15 cellular contexts compared by ENCODE assay signal in the genomic region with DNA sequence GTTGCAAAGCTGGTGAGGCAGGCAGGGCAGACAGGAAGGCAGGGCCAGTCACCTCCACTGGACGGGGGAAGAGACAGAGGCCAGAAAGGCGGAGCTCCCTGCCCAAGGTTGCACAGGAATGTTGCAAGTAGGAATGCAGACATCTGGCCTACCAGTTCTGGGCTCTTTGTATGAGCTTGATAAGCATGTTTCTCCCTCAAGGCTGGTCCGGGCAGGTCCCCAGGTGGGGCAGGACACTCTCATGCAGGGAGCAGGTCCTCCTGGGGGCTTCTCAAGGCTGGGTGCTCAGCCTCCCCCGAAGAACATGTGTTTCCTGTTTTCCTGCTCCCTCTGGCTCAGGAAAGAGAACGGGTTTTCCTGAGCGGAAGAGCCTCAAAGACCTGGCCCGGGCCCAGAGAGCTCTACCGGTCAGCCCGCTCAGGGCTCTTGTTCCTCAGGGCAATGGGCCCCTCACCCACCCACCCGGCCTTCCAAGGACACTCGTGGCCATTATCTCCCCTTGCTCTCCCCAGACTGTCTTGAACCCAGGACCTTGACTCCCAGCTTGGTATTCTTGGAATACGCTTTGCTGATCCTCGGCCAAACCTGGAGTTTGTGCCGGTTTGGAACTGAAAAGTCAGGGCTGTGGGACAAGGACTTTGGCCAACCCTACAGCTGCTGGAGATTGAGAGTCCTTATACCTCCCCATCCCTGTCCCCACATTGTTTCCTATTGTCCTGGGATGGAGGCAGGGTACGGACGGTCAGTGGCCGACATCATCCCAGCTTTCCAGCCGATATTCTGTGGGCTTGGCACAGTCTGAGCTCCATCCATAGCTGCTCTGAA.
A peak's percentile ranks its signal among the peaks of the same experiment; 100 is the strongest.
DNase-seq lines count a peak whose midpoint lies in the region; ATAC-seq, FAIRE-seq and TF ChIP-seq lines count a peak whose summit lies in the region.
"Had no signal": no experiment of that assay in that cellular context is flagged by ENCODE, and none has a peak within 500 bp of the region (broad histone marks: within the 10 kb centered on the region; RNA-seq: fewer than 3 reads in every experiment).

No MANE protein-coding gene starts in this region.

- H3K4me3 ChIP-seq in H1 (ENCODE audit: extremely low read depth in 1 of 4, insufficient read depth in 2 of 4, low read depth in 3 of 4, low read length in 4 of 4) (no peak overlapping the region), skin epidermis (no peak overlapping the region), OCI-LY7 (ENCODE audit: low read depth, low read length, poor library complexity, severe bottlenecking) (no peak overlapping the region)
- H3K4me3 ChIP-seq: ascending aorta, SJCRH30 had no signal

- DNase-seq in KBM-7 = peak; percentile 59
- no peak for DNase-seq in H1 (ENCODE audit: low read depth in 1 of 2, low spot score in 2 of 2)
- peak; percentile 55 for DNase-seq in kidney tubule cell (ENCODE audit: low spot score)
- DNase-seq in activated naive CD4-positive, alpha-beta T cell (lab: John Stamatoyannopoulos, UW) = no peak
- no peak for DNase-seq in OCI-LY7 (ENCODE audit: low spot score)
- DNase-seq: NCI-H1436; NCI-H82; SJCRH30; stimulated activated CD8-positive, alpha-beta memory T cell treated with anti-CD3 and anti-CD28 coated beads, Interleukin-4, amount 100 ng/mL, for 48 hours had no signal

- no peak for TF ChIP-seq RAD21 in H1 (IDR thresholded peaks at IDR 0.05 in 1 of 2, conservative IDR thresholded peaks at IDR 0.05 in 1 of 2; ENCODE audit: low read depth in 2 of 2, low read length in 2 of 2)

- FAIRE-seq in H1 (lab: Jason Lieb, UNC) = no peak
- FAIRE-seq: G401.6 had no signal

- no peak overlapping the region for H3K56ac ChIP-seq in H1 (replicated peaks; ENCODE audit: insufficient read length, low read depth, low read length)

- H4K20me1 ChIP-seq in H1 (replicated peaks in 1 of 2; ENCODE audit: control insufficient read depth in 1 of 2, insufficient read depth in 2 of 2, low read length in 2 of 2) (no peaks in the 10 kb centered on the region), OCI-LY7 (ENCODE audit: insufficient read depth, low read length) (no peaks in the 10 kb centered on the region)

- no peak for TF ChIP-seq POLR2A in H1 (IDR thresholded peaks at IDR 0.05; ENCODE audit: control extremely low read depth in 1 of 2, low read depth in 2 of 2, low read length in 2 of 2)

- H2AFZ ChIP-seq in H1 (ENCODE audit: low read length) (peak overlapping the region; percentile 51; the same call in 1 of the 2 replicates), OCI-LY7 (ENCODE audit: low read length) (no peak overlapping the region)

- H3K4me2 ChIP-seq in H1 (ENCODE audit: insufficient read depth in 1 of 2, low read depth in 2 of 2, low read length in 2 of 2) (no peak overlapping the region), OCI-LY7 (ENCODE audit: low read length) (no peak overlapping the region)

- H3K4me1 ChIP-seq in H1 (replicated peaks in 1 of 4; ENCODE audit: control insufficient read depth in 3 of 4, insufficient read depth in 4 of 4, low read length in 3 of 4) = no peaks in the 10 kb centered on the region
- H3K4me1 ChIP-seq in OCI-LY7 (ENCODE audit: insufficient read depth, low read length, poor library complexity, severe bottlenecking) = no peaks in the 10 kb centered on the region

- H3K23ac ChIP-seq in H1 (ENCODE audit: insufficient read length) = no peak overlapping the region

- H2BK12ac ChIP-seq in H1 (ENCODE audit: low read depth, low read length) = no peak overlapping the region

- no peak overlapping the region for H2BK15ac ChIP-seq in H1 (ENCODE audit: low read length)

- H3K79me1 ChIP-seq in H1 (ENCODE audit: low read depth, low read length) = no peaks in the 10 kb centered on the region

- no peak overlapping the region for H3K9ac ChIP-seq in H1 (replicated peaks in 1 of 4; ENCODE audit: extremely low read depth in 1 of 4, low read depth in 3 of 4, low read length in 3 of 4)

- no peak overlapping the region for H4K5ac ChIP-seq in H1 (ENCODE audit: insufficient read length, low read depth, low read length)

- H3K79me2 ChIP-seq in H1 (ENCODE audit: control insufficient read depth in 1 of 2, insufficient read depth in 2 of 2, low read length in 2 of 2) (no peaks in the 10 kb centered on the region), OCI-LY7 (ENCODE audit: insufficient read depth, low read depth, low read length) (no peaks in the 10 kb centered on the region)

- no peak overlapping the region for H4K8ac ChIP-seq in H1 (ENCODE audit: extremely low read depth, insufficient read depth, low read length)

- no peak overlapping the region for H2BK120ac ChIP-seq in H1 (replicated peaks; ENCODE audit: low read depth, low read length)

- H3K14ac ChIP-seq in H1 (ENCODE audit: insufficient read length) = no peak overlapping the region

- ATAC-seq in GM19351 (IDR thresholded peaks at IDR 0.05; ENCODE audit: unreplicated experiment) (no peak), GM18511 (IDR thresholded peaks at IDR 0.05; ENCODE audit: unreplicated experiment) (no peak)
- ATAC-seq: natural killer cell treated with Interleukin-12 subunit alpha and Interleukin-12 subunit beta and Interleukin-15 and Interleukin-18, amount 100 ng/mL, for 72 hours had no signal

- no peak overlapping the region for H3K27ac ChIP-seq in H1 (ENCODE audit: low read depth, low read length)
- peak overlapping the region in 18 of 21 experiments; percentile 13 to 87 (median 65) for H3K27ac ChIP-seq in skin epidermis
- no peak overlapping the region for H3K27ac ChIP-seq in OCI-LY7 (ENCODE audit: low read depth, low read length, poor library complexity, severe bottlenecking)
- H3K27ac ChIP-seq: SJCRH30 had no signal

- no peaks in the 10 kb centered on the region for H3K9me2 ChIP-seq in OCI-LY7 (ENCODE audit: insufficient read depth, low read length)

- POLR2A ChIA-PET in H1 (lab: Charles Lee; ENCODE audit: partially characterized antibody) (interaction anchor here (0.7 to 1.4 kb wide), 2 partner anchors 17 to 18 kb away, joined by 3 read pairs; no protein-coding TSS in a partner anchor), OCI-LY7 (lab: Charles Lee) (no interaction called here)

- CTCF ChIA-PET in H1 (lab: Charles Lee; ENCODE audit: partially characterized antibody) (interaction anchor here (0.7 to 4.0 kb wide), 6 partner anchors 20 to 116 kb away, joined by 4 to 22 read pairs (median 6); no protein-coding TSS in a partner anchor), OCI-LY7 (lab: Charles Lee; ENCODE audit: unreplicated experiment) (no interaction called here)

- TF ChIP-seq EP300 in H1 (IDR thresholded peaks at IDR 0.05; ENCODE audit: borderline replicate concordance in 1 of 2, low read depth in 2 of 2, low read length in 2 of 2) = no peak

- no peak overlapping the region for H4K91ac ChIP-seq in H1 (replicated peaks; ENCODE audit: insufficient read length, low read length)

- in situ Hi-C loops in KBM-7 (cut with MboI; ENCODE audit: low pct_unique_long_range_greater_than_20kb, low sequenced_read_pairs) = no loop called here

- H2BK5ac ChIP-seq in H1 (ENCODE audit: low read depth, low read length) = no peak overlapping the region; the same call in 1 of the 2 replicates

- no peak overlapping the region for H3K4ac ChIP-seq in H1 (replicated peaks; ENCODE audit: insufficient read length, low read depth, low read length)

- no peaks in the 10 kb centered on the region for H3K27me3 ChIP-seq in H1 (replicated peaks in 1 of 4; ENCODE audit: control insufficient read depth in 3 of 4, extremely low read depth in 1 of 4, insufficient read depth in 3 of 4, low read length in 3 of 4)
- H3K27me3 ChIP-seq: ascending aorta, SJCRH30 had no signal

- H3K9me3 ChIP-seq in H1 (ENCODE audit: insufficient read depth in 2 of 2, low read depth in 1 of 2, low read length in 1 of 2) (no peaks in the 10 kb centered on the region), OCI-LY7 (ENCODE audit: low read length) (no peaks in the 10 kb centered on the region)
- H3K9me3 ChIP-seq: ascending aorta, SJCRH30 had no signal

- H3K36me3 ChIP-seq in H1 (ENCODE audit: control insufficient read depth in 2 of 4, insufficient read depth in 4 of 4, low read length in 3 of 4) (no peaks in the 10 kb centered on the region), OCI-LY7 (ENCODE audit: insufficient read depth, low read length) (no peaks in the 10 kb centered on the region)
- H3K36me3 ChIP-seq: ascending aorta, SJCRH30 had no signal

- no peak overlapping the region for H2BK20ac ChIP-seq in H1 (ENCODE audit: low read length)

- 92% methylated on average over 14 of the region's 18 CpGs; no CpG with 5 or more reads in 1 of the 2 experiments for WGBS in H1 (ENCODE audit: extremely low coverage in 1 of 2, insufficient coverage in 1 of 2, insufficient read length in 1 of 2, insufficient replicate concordance in 2 of 2, low coverage in 1 of 2, low lambda C conversion rate in 2 of 2, missing lambda C conversion rate in 1 of 2), 2 experiments

- no peak overlapping the region for H2AK5ac ChIP-seq in H1 (ENCODE audit: low read depth, low read length)

- no peak overlapping the region for H3K18ac ChIP-seq in H1 (ENCODE audit: extremely low read depth, low read length)

- TF ChIP-seq CTCF in H1 (IDR thresholded peaks at IDR 0.05; ENCODE audit: control extremely low read depth in 1 of 3, insufficient read depth in 1 of 3, low read depth in 1 of 3, low read length in 3 of 3) = no peak
- TF ChIP-seq CTCF in OCI-LY7 (conservative IDR thresholded peaks at IDR 0.05; ENCODE audit: low read length) = no peak

- intact Hi-C loops in OCI-LY7 (cut with micrococcal nuclease; ENCODE audit: unreplicated experiment) = no loop called here

- peaks cover 1% of the 10 kb centered on the region; the same call in 1 of the 2 replicates for H3K23me2 ChIP-seq in H1 (ENCODE audit: low read depth, low read length)

- BruUV-seq in OCI-LY7 (replicated peaks; lab: Mats Ljungman, UMichigan) = no TSS peak

TF ChIP-seq in H1, 55 proteins besides CTCF, POLR2A, EP300 and RAD21 (continues in another document):
- TF ChIP-seq BRCA1 (IDR thresholded peaks at IDR 0.05; ENCODE audit: low read depth, low read length) = no peak
- no peak for TF ChIP-seq CTBP2 (IDR thresholded peaks at IDR 0.05; ENCODE audit: borderline replicate concordance, insufficient read depth, insufficient read length, low read length)
- no peak for TF ChIP-seq SP1 (IDR thresholded peaks at IDR 0.05; ENCODE audit: low read depth, low read length)
- TF ChIP-seq BCL11A (IDR thresholded peaks at IDR 0.05; ENCODE audit: low read depth in 2 of 2, low read length in 2 of 2) = no peak
- TF ChIP-seq RBBP5 (IDR thresholded peaks at IDR 0.05; ENCODE audit: borderline replicate concordance, low read depth, low read length) = no peak
- TF ChIP-seq GABPA (IDR thresholded peaks at IDR 0.05; ENCODE audit: borderline replicate concordance, insufficient read depth, low read length) = no peak
- TF ChIP-seq GTF2F1 (IDR thresholded peaks at IDR 0.05; ENCODE audit: borderline replicate concordance, low read depth, low read length) = no peak
- TF ChIP-seq CEBPB (IDR thresholded peaks at IDR 0.05; ENCODE audit: low read depth, low read length) = no peak
- no peak for TF ChIP-seq TAF7 (optimal IDR thresholded peaks at IDR 0.05; ENCODE audit: borderline replicate concordance, low read depth, low read length)
- no peak for TF ChIP-seq EGR1 (IDR thresholded peaks at IDR 0.05; ENCODE audit: borderline replicate concordance, low read depth, low read length)
- TF ChIP-seq NRF1 (IDR thresholded peaks at IDR 0.05; ENCODE audit: low read depth, low read length) = no peak
- no peak for TF ChIP-seq POU5F1 (IDR thresholded peaks at IDR 0.05; ENCODE audit: low read depth, low read length)

Comparison
In these comparisons a context has a peak if more than half of its experiments do, and no peak if none do; other contexts are left out.
1. DNase-seq: peak in KBM-7 (single experiment) and kidney tubule cell (single experiment); none in H1 (0 of 2), activated naive CD4-positive, alpha-beta T cell (0 of 4) and OCI-LY7 (single experiment).
2. H3K27ac ChIP-seq: peak in skin epidermis (18 of 21); none in H1 (single experiment) and OCI-LY7 (single experiment).